16 cellular contexts compared by ENCODE assay signal in genomic region chr15:25848325-25848724, GRCh38. TPM values are rescaled to one million over a fixed set of nuclear protein-coding genes. Genes with fewer than 3 reads are reported as not detected.
DNase-seq lines count a peak whose midpoint lies in the region; TF ChIP-seq lines count a peak whose summit lies in the region.
"Had no signal": no experiment of that assay in that cellular context is flagged by ENCODE, and none has a peak within 500 bp of the region (broad histone marks: within the 10 kb centered on the region; RNA-seq: fewer than 3 reads in every experiment).

No MANE protein-coding gene starts in this region.

- no peaks in the 10 kb centered on the region for H3K9me3 ChIP-seq in CD4-positive, alpha-beta memory T cell (ENCODE audit: control insufficient read depth in 1 of 2, low read length in 2 of 2)
- no peaks in the 10 kb centered on the region for H3K9me3 ChIP-seq in muscle layer of duodenum (ENCODE audit: control insufficient read depth in 1 of 2, low read length in 2 of 2)
- no peaks in the 10 kb centered on the region for H3K9me3 ChIP-seq in prostate gland
- H3K9me3 ChIP-seq: BE2C, body of pancreas, tibial nerve had no signal

- CTCF ChIA-PET in CD4-positive, alpha-beta memory T cell (lab: Charles Lee; ENCODE audit: partially characterized antibody), result interaction anchor here (1.1 to 4.1 kb wide), 6 partner anchors 9 to 138 kb away, joined by 3 to 41 read pairs (median 4); partner anchors contain the start of gene ATP10A

- 96% methylated on average over 8 of the region's 8 CpGs for WGBS in prostate gland

- H3K36me3 ChIP-seq in ACC112 (ENCODE audit: insufficient read depth, low read length) (no peaks in the 10 kb centered on the region), muscle layer of duodenum (ENCODE audit: control insufficient read depth in 1 of 2, insufficient read depth in 2 of 2, low read length in 2 of 2) (peaks cover 0 to 6% of the 10 kb centered on the region in 2 donors), prostate gland (no peaks in the 10 kb centered on the region)
- no peaks in the 10 kb centered on the region for H3K36me3 ChIP-seq in CD4-positive, alpha-beta memory T cell (ENCODE audit: insufficient read depth, low read length)
- H3K36me3 ChIP-seq: BE2C, tibial nerve had no signal

- POLR2A ChIA-PET in CD4-positive, alpha-beta memory T cell (lab: Charles Lee; ENCODE audit: partially characterized antibody), result interaction anchor here (0.8 to 6.7 kb wide), 2 partner anchors 8 to 14 kb away, joined by 4 to 180 read pairs; partner anchors contain the start of gene ATP10A

- H3K4me1 ChIP-seq in ACC112 (ENCODE audit: control insufficient read depth, insufficient read depth, low read length, unreplicated experiment) (peaks cover 34% of the 10 kb centered on the region), muscle layer of duodenum (ENCODE audit: control insufficient read depth in 1 of 2, insufficient read depth in 2 of 2, low read length in 2 of 2) (peaks cover 21 to 26% of the 10 kb centered on the region in 2 donors), prostate gland (replicated peaks) (peaks cover 14% of the 10 kb centered on the region)
- peaks cover 82% of the 10 kb centered on the region for H3K4me1 ChIP-seq in CD4-positive, alpha-beta memory T cell (ENCODE audit: insufficient read depth, low read length)
- H3K4me1 ChIP-seq: BE2C, body of pancreas had no signal

- H3K9me3 Mint-ChIP-seq in CD4-positive, alpha-beta memory T cell, result peaks cover 0 to 2% (median 0%) of the 10 kb centered on the region in 8 donors
- no peaks in the 10 kb centered on the region for H3K9me3 Mint-ChIP-seq in activated naive CD8-positive, alpha-beta T cell (ENCODE audit: low read depth)

- H3K27me3 ChIP-seq in ACC112 (ENCODE audit: insufficient read depth, low read length), result no peaks in the 10 kb centered on the region
- H3K27me3 ChIP-seq in CD4-positive, alpha-beta memory T cell (ENCODE audit: insufficient read depth, low read length), result no peaks in the 10 kb centered on the region
- no peaks in the 10 kb centered on the region for H3K27me3 ChIP-seq in muscle layer of duodenum (ENCODE audit: low read depth, low read length)
- no peaks in the 10 kb centered on the region for H3K27me3 ChIP-seq in prostate gland (replicated peaks; ENCODE audit: insufficient read depth)
- H3K27me3 ChIP-seq: BE2C, body of pancreas, tibial nerve had no signal

- peak overlapping the region; percentile 96; the same call in 1 of the 2 replicates for H3K27ac ChIP-seq in ACC112 (ENCODE audit: low read depth, low read length)
- H3K27ac ChIP-seq in CD4-positive, alpha-beta memory T cell (ENCODE audit: low read depth, low read length), result peak overlapping the region; percentile 82
- H3K27ac ChIP-seq in muscle layer of duodenum (ENCODE audit: low read length), result peak overlapping the region; percentile 93
- no peak overlapping the region for H3K27ac ChIP-seq in prostate gland
- H3K27ac ChIP-seq: body of pancreas, parathyroid adenoma had no signal

- peaks cover 6 to 14% of the 10 kb centered on the region in 2 donors for H3K36me3 Mint-ChIP-seq in CD4-positive, alpha-beta memory T cell
- peaks cover 7% of the 10 kb centered on the region for H3K36me3 Mint-ChIP-seq in activated naive CD8-positive, alpha-beta T cell

- no peak for TF ChIP-seq POLR2A in prostate gland (IDR thresholded peaks at IDR 0.05)

- peaks cover 66 to 90% (median 78%) of the 10 kb centered on the region in 4 donors for H3K4me1 Mint-ChIP-seq in CD4-positive, alpha-beta memory T cell
- H3K4me1 Mint-ChIP-seq in activated naive CD8-positive, alpha-beta T cell (ENCODE audit: low read depth), result peaks cover 90% of the 10 kb centered on the region

- H2AFZ ChIP-seq in ACC112 (ENCODE audit: low read length, unreplicated experiment), result no peak overlapping the region
- H2AFZ ChIP-seq: parathyroid adenoma had no signal

- peak in 1 of 5 donors; percentile 33 for DNase-seq in CD4-positive, alpha-beta memory T cell
- DNase-seq in prostate gland (ENCODE audit: low spot score) (no peak), NCI-H526 treated with DMSO at 0.1 percent for 48 hours (lab: John Stamatoyannopoulos, UW) (no peak), globus pallidus (ENCODE audit: low spot score) (no peak), KG1 (lab: John Stamatoyannopoulos, UW) (no peak)
- DNase-seq: BE2C, body of pancreas, DMS53, NCI-H2029 treated with DMSO at 0.1 percent for 48 hours, NCI-H510A had no signal

- peak overlapping the region in 6 of 7 donors; percentile 30 to 97 (median 81) for H3K27ac Mint-ChIP-seq in CD4-positive, alpha-beta memory T cell
- H3K27ac Mint-ChIP-seq in activated naive CD8-positive, alpha-beta T cell, result peak overlapping the region; percentile 93

- no peaks in the 10 kb centered on the region for H3K27me3 Mint-ChIP-seq in CD4-positive, alpha-beta memory T cell
- H3K27me3 Mint-ChIP-seq in activated naive CD8-positive, alpha-beta T cell, result no peaks in the 10 kb centered on the region

- peak overlapping the region in 3 of 8 donors; percentile 1 to 52 (median 34) for H3K4me3 Mint-ChIP-seq in CD4-positive, alpha-beta memory T cell
- peak overlapping the region; percentile 44 for H3K4me3 Mint-ChIP-seq in activated naive CD8-positive, alpha-beta T cell

- intact Hi-C loops in CD4-positive, alpha-beta memory T cell (cut with micrococcal nuclease), result no loop called here
- intact Hi-C loops in prostate gland (cut with DNase I), result no loop called here

- H3K79me2 ChIP-seq in ACC112 (ENCODE audit: control insufficient read depth, insufficient read depth, low read length, unreplicated experiment), result peaks cover 55% of the 10 kb centered on the region

- no peak for TF ChIP-seq CTCF in prostate gland (IDR thresholded peaks at IDR 0.05)

- H3K4me3 ChIP-seq in ACC112 (ENCODE audit: low read depth, low read length) (no peak overlapping the region), muscle layer of duodenum (ENCODE audit: low read depth in 1 of 2, low read length in 2 of 2) (no peak overlapping the region), prostate gland (no peak overlapping the region)
- H3K4me3 ChIP-seq in CD4-positive, alpha-beta memory T cell (ENCODE audit: low read length in 2 of 2), result no peak overlapping the region
- H3K4me3 ChIP-seq: body of pancreas, K562, tibial nerve had no signal

RNA-seq across cellular contexts. Expression of gene ATP10A, which starts 14.8 kb away (rescaled TPM):
- 10 to 100 TPM; 48.2 to 51.1 TPM for total RNA-seq in CD4-positive, alpha-beta memory T cell
- polyA plus RNA-seq in CD4-positive, alpha-beta memory T cell, result 10 to 100 TPM in 1 of 2 donors, 1 to 10 TPM in 1; 2.7 to 11.2 TPM
- total RNA-seq in prostate gland, result 10 to 100 TPM in 1 of 2 donors, 1 to 10 TPM in 1; 5.6 to 14.3 TPM
- polyA plus RNA-seq: K562 had no signal

Comparison
In these comparisons a context has a peak if more than half of its experiments do, and no peak if none do; other contexts are left out.
1. H3K27ac ChIP-seq: peak in ACC112 (single experiment), CD4-positive, alpha-beta memory T cell (single experiment) and muscle layer of duodenum (single experiment); none in prostate gland (0 of 2).